In genomic region chr17:45394001-45394912, GRCh38 we compare ENCODE assay signal across 16 cellular contexts. TPM values are rescaled to one million over a fixed set of nuclear protein-coding genes. Genes with fewer than 3 reads are reported as not detected.
DNase-seq lines count a peak whose midpoint lies in the region; ATAC-seq, FAIRE-seq and TF ChIP-seq lines count a peak whose summit lies in the region.
"Had no signal": no experiment of that assay in that cellular context is flagged by ENCODE, and none has a peak within 500 bp of the region (broad histone marks: within the 10 kb centered on the region; RNA-seq: fewer than 3 reads in every experiment).

No MANE protein-coding gene starts in this region.

- no peak overlapping the region for H3K4me3 Mint-ChIP-seq in activated naive CD4-positive, alpha-beta T cell treated with anti-CD3 and anti-CD28 coated beads for 36 hours
- H3K4me3 Mint-ChIP-seq in HFFc6: no peak overlapping the region
- H3K4me3 Mint-ChIP-seq: activated naive CD8-positive, alpha-beta T cell treated with anti-CD3 and anti-CD28 coated beads, Interleukin-2, amount 10 ng/mL, durations not matched to agents 7 days and 5 days; immature natural killer cell; nephron progenitor cell had no signal

- no peak for FAIRE-seq in GM12878 (lab: Jason Lieb, UNC)
- FAIRE-seq: G401.6, TTC549 had no signal

- H2BK120ac ChIP-seq in trophoblast cell (ENCODE audit: insufficient read depth, low read length, poor library complexity): no peak overlapping the region

- ATAC-seq in GM12878 (no peak), GM18867 (IDR thresholded peaks at IDR 0.05; ENCODE audit: unreplicated experiment) (no peak)

- H3K23ac ChIP-seq in trophoblast cell (ENCODE audit: low read length): no peak overlapping the region

- CTCF ChIA-PET in activated naive CD4-positive, alpha-beta T cell treated with anti-CD3 and anti-CD28 coated beads for 36 hours (lab: Charles Lee): interaction anchor here (0.7 to 3.1 kb wide), 7 partner anchors 10 to 197 kb away, joined by 3 to 13 read pairs (median 4); no protein-coding TSS in a partner anchor
- CTCF ChIA-PET in GM12878 (lab: Yijun Ruan, JAX): interaction anchor here (1.0 to 15.5 kb wide), 10 partner anchors 14 to 437 kb away, joined by 3 to 291 read pairs (median 6); no protein-coding TSS in a partner anchor

- intact Hi-C loops in activated naive CD4-positive, alpha-beta T cell treated with anti-CD3 and anti-CD28 coated beads for 36 hours (cut with micrococcal nuclease): loop anchor here (2.0 kb wide), 1 partner anchor 31 kb away; no protein-coding TSS in a partner anchor
- intact Hi-C loops in GM12878 (cut with micrococcal nuclease; ENCODE audit: unreplicated experiment): no loop called here

- no peaks in the 10 kb centered on the region for H3K4me1 Mint-ChIP-seq in activated naive CD4-positive, alpha-beta T cell treated with anti-CD3 and anti-CD28 coated beads for 36 hours (ENCODE audit: low read depth)
- H3K4me1 Mint-ChIP-seq in HFFc6 (ENCODE audit: low read depth): peaks cover 8% of the 10 kb centered on the region

- H3K9me3 Mint-ChIP-seq in activated naive CD4-positive, alpha-beta T cell treated with anti-CD3 and anti-CD28 coated beads for 36 hours: no peaks in the 10 kb centered on the region
- no peaks in the 10 kb centered on the region for H3K9me3 Mint-ChIP-seq in HFFc6
- H3K9me3 Mint-ChIP-seq: activated naive CD8-positive, alpha-beta T cell treated with anti-CD3 and anti-CD28 coated beads, Interleukin-2, amount 10 ng/mL, durations not matched to agents 7 days and 5 days; immature natural killer cell had no signal

- WGBS in GM12878 (ENCODE audit: insufficient coverage, insufficient replicate concordance, low lambda C conversion rate, missing lambda C conversion rate): 94% methylated on average over 10 of the region's 10 CpGs
- WGBS in trophoblast cell (ENCODE audit: extremely low coverage, insufficient coverage, insufficient read length): no CpG with 5 or more reads among the region's 10 CpGs

- H3K9me3 ChIP-seq in GM12878 (replicated peaks; ENCODE audit: control insufficient read depth, insufficient read depth, low read length) (no peaks in the 10 kb centered on the region), trophoblast cell (ENCODE audit: insufficient read depth, low read depth, low read length) (peaks cover 2% of the 10 kb centered on the region), MG63 (no peaks in the 10 kb centered on the region)
- H3K9me3 ChIP-seq: lower lobe of right lung, stomach, upper lobe of right lung had no signal

- H2AK5ac ChIP-seq in trophoblast cell (ENCODE audit: low read length): no peak overlapping the region

- no peak overlapping the region for H2BK12ac ChIP-seq in trophoblast cell (ENCODE audit: low read length)

- H2BK5ac ChIP-seq in trophoblast cell (ENCODE audit: low read depth, low read length, poor library complexity): no peak overlapping the region

- H3K4me2 ChIP-seq in GM12878 (ENCODE audit: control insufficient read depth, insufficient read depth) (no peak overlapping the region), trophoblast cell (ENCODE audit: low read length) (no peak overlapping the region)

- no peak overlapping the region for H3K4ac ChIP-seq in trophoblast cell (ENCODE audit: low read depth, low read length)

- H3K27me3 Mint-ChIP-seq in activated naive CD4-positive, alpha-beta T cell treated with anti-CD3 and anti-CD28 coated beads for 36 hours (ENCODE audit: low read depth): no peaks in the 10 kb centered on the region
- peaks cover 16% of the 10 kb centered on the region for H3K27me3 Mint-ChIP-seq in HFFc6 (ENCODE audit: insufficient read depth)
- H3K27me3 Mint-ChIP-seq: activated naive CD8-positive, alpha-beta T cell treated with anti-CD3 and anti-CD28 coated beads, Interleukin-2, amount 10 ng/mL, durations not matched to agents 7 days and 5 days had no signal

- H3K4me3 ChIP-seq in GM12878 (no peak overlapping the region), trophoblast cell (ENCODE audit: low read depth, low read length) (no peak overlapping the region), MG63 (no peak overlapping the region)
- H3K4me3 ChIP-seq: upper lobe of right lung had no signal

- 0 out of 2 replicates have a peak, but pooled peaks have one; percentile 14 for TF ChIP-seq POLR2A in GM12878 (IDR thresholded peaks at IDR 0.05; ENCODE audit: low read depth, low read length)

- H3K79me2 ChIP-seq in GM12878 (ENCODE audit: control insufficient read depth, insufficient read depth, low read length) (no peaks in the 10 kb centered on the region), trophoblast cell (ENCODE audit: control insufficient read depth, insufficient read depth, low read length, poor library complexity) (no peaks in the 10 kb centered on the region)

- no peak overlapping the region for H4K12ac ChIP-seq in trophoblast cell (ENCODE audit: low read depth, low read length)

- H2AFZ ChIP-seq in GM12878 (ENCODE audit: control insufficient read depth, low read depth, low read length) (no peak overlapping the region), trophoblast cell (ENCODE audit: insufficient read depth, low read length, poor library complexity) (no peak overlapping the region)

- H3K27me3 ChIP-seq in GM12878 (replicated peaks in 1 of 2; ENCODE audit: control insufficient read depth in 2 of 2, insufficient read depth in 2 of 2, low read length in 1 of 2) (no peaks in the 10 kb centered on the region), trophoblast cell (ENCODE audit: insufficient read depth, low read length) (no peaks in the 10 kb centered on the region), MG63 (no peaks in the 10 kb centered on the region)
- H3K27me3 ChIP-seq: upper lobe of right lung had no signal

- no peak overlapping the region for H4K91ac ChIP-seq in trophoblast cell (ENCODE audit: low read depth, low read length)

- H3K18ac ChIP-seq in trophoblast cell (ENCODE audit: low read length): no peak overlapping the region

- H3K36me3 ChIP-seq in GM12878 (ENCODE audit: control insufficient read depth in 2 of 2, insufficient read depth in 2 of 2, low read length in 1 of 2) (peaks cover 8 to 12% of the 10 kb centered on the region in 2 experiments; a peak in 3 of 4 replicates), trophoblast cell (ENCODE audit: control insufficient read depth in 1 of 2, insufficient read depth in 2 of 2, low read length in 2 of 2) (peaks cover 2 to 10% of the 10 kb centered on the region in 2 experiments), MG63 (no peaks in the 10 kb centered on the region)

- no peak overlapping the region for H3K27ac ChIP-seq in GM12878 (ENCODE audit: control insufficient read depth, insufficient read depth)
- H3K27ac ChIP-seq in trophoblast cell (ENCODE audit: low read depth, low read length): no peak overlapping the region
- H3K27ac ChIP-seq: lower lobe of right lung, stomach, upper lobe of right lung had no signal

- H4K8ac ChIP-seq in trophoblast cell (ENCODE audit: low read depth, low read length): peak overlapping the region; percentile 21

- TF ChIP-seq EP300 in GM12878 (IDR thresholded peaks at IDR 0.05; ENCODE audit: borderline replicate concordance in 1 of 2, control insufficient read depth in 1 of 2, low read depth in 2 of 2, low read length in 2 of 2): no peak

- 0 out of 2 replicates have a peak, but pooled peaks cover 2% of the 10 kb centered on the region for H4K20me1 ChIP-seq in GM12878 (ENCODE audit: control insufficient read depth, insufficient read depth)

- no peak for TF ChIP-seq RAD21 in GM12878 (IDR thresholded peaks at IDR 0.05; ENCODE audit: insufficient read depth, low read depth, low read length)

- DNase-seq in activated naive CD4-positive, alpha-beta T cell treated with anti-CD3 and anti-CD28 coated beads for 36 hours: no peak
- no peak for DNase-seq in activated naive CD4-positive, alpha-beta T cell (lab: John Stamatoyannopoulos, UW)
- DNase-seq in HFFc6 (no peak), GM12878 (ENCODE audit: low read depth, low spot score) (no peak), trophoblast cell (no peak), MG63 (no peak), retina (no peak)
- DNase-seq: activated naive CD8-positive, alpha-beta T cell treated with anti-CD3 and anti-CD28 coated beads, Interleukin-2, amount 10 ng/mL, durations not matched to agents 7 days and 5 days had no signal

- TF ChIP-seq CTCF in HFFc6 (IDR thresholded peaks at IDR 0.05) (no peak), GM12878 (IDR thresholded peaks at IDR 0.05 in 2 of 3, conservative IDR thresholded peaks at IDR 0.05 in 1 of 3; ENCODE audit: control insufficient read depth in 2 of 3, extremely low read depth in 1 of 3, insufficient read depth in 1 of 3, low read depth in 3 of 3, low read length in 3 of 3) (no peak)

- SMC1A ChIA-PET in GM12878 (lab: Charles Lee; ENCODE audit: uncharacterized antibody, unreplicated experiment): interaction anchor here (1.1 to 2.4 kb wide), 4 partner anchors 18 to 437 kb away, joined by 3 to 12 read pairs (median 4); no protein-coding TSS in a partner anchor

- in situ Hi-C loops in GM12878 (cut with MboI): no loop called here

- RAD21 ChIA-PET in GM12878 (lab: Charles Lee; ENCODE audit: unreplicated experiment): interaction anchor here (0.9 to 2.4 kb wide), 3 partner anchors 13 to 32 kb away, joined by 3 to 8 read pairs (median 3); no protein-coding TSS in a partner anchor

- H3K36me3 Mint-ChIP-seq in activated naive CD4-positive, alpha-beta T cell treated with anti-CD3 and anti-CD28 coated beads for 36 hours (ENCODE audit: low read depth): peaks cover 11% of the 10 kb centered on the region
- H3K36me3 Mint-ChIP-seq in HFFc6 (ENCODE audit: low read depth): no peaks in the 10 kb centered on the region

- POLR2A ChIA-PET in GM12878 (lab: Charles Lee): no interaction called here

- H3K27ac Mint-ChIP-seq in activated naive CD4-positive, alpha-beta T cell treated with anti-CD3 and anti-CD28 coated beads for 36 hours: peak overlapping the region; percentile 13
- H3K27ac Mint-ChIP-seq in HFFc6: peak overlapping the region; percentile 24; the same call in 1 of the 2 replicates
- H3K27ac Mint-ChIP-seq: activated naive CD8-positive, alpha-beta T cell treated with anti-CD3 and anti-CD28 coated beads, Interleukin-2, amount 10 ng/mL, durations not matched to agents 7 days and 5 days had no signal

- no peaks in the 10 kb centered on the region for H3K79me1 ChIP-seq in trophoblast cell (ENCODE audit: low read length)

- BruUV-seq in GM12878 (replicated peaks; lab: Mats Ljungman, UMichigan): TSS peak; percentile 60

- H3K9ac ChIP-seq in GM12878 (ENCODE audit: control insufficient read depth, insufficient read depth, low read length) (no peak overlapping the region), trophoblast cell (ENCODE audit: low read length) (no peak overlapping the region)

- H3K4me1 ChIP-seq in GM12878 (ENCODE audit: control insufficient read depth, insufficient read depth, low read length): no peaks in the 10 kb centered on the region
- H3K4me1 ChIP-seq in trophoblast cell (ENCODE audit: control insufficient read depth in 1 of 2, insufficient read depth in 2 of 2, low read length in 2 of 2): no peaks in the 10 kb centered on the region
- H3K4me1 ChIP-seq: upper lobe of right lung had no signal

- H3K14ac ChIP-seq in trophoblast cell (ENCODE audit: low read length): no peak overlapping the region

RNA-seq across cellular contexts. Expression of gene ARHGAP27, which starts 38.4 kb away (rescaled TPM):
- total RNA-seq in activated naive CD4-positive, alpha-beta T cell treated with anti-CD3 and anti-CD28 coated beads for 36 hours: 10 to 100 TPM; 39.5 to 41.3 TPM
- total RNA-seq in HFFc6 (2021; fragmentation: NEBNext Ultra II Directional; extraction: Animal tissue kit (Norgen Biotek cat#: 25700)): 1 to 10 TPM; 1.8 to 3.8 (median 2.7) TPM
- total RNA-seq in GM12878 (2013; cell fraction: nucleolus; rRNA removed): 67.6 and 70.0 TPM in 2 replicates
- total RNA-seq in GM12878 (2014; rRNA removed) (28.7 and 30.3 TPM in 2 replicates), GM12878 (2014; rRNA removed; fragmentation: Illumina TruSeq; extraction: Trizol) (14.1 and 14.6 TPM in 2 replicates), GM12878 (2021) (33.1 and 45.7 TPM in 2 replicates)
- polyA plus RNA-seq in GM12878 (2011; ENCODE audit: low read depth): 10.4 TPM
- polyA plus RNA-seq in GM12878 (2011; rRNA removed) (9.2 and 16.0 TPM in 2 replicates), GM12878 (2014; fragmentation: Illumina TruSeq; extraction: Trizol) (8.3 and 16.1 TPM in 2 replicates), GM12878 (2014; fragmentation: Nextera tagmentation; extraction: Ambion mirVana) (1 to 10 TPM in 1 of 2 experiments, under 1 TPM in 1; 0.64 to 1.1 TPM), GM12878 (2014; rRNA removed) (41.3 and 43.8 TPM in 2 replicates), GM12878 (2016; fragmentation: Nextera tagmentation; extraction: Ambion mirVana) (10 to 100 TPM; 19.2 to 19.3 TPM)
- polyA plus RNA-seq in GM12878 (2011; cell fraction: cytosol; rRNA removed): 12.8 and 21.8 TPM in 2 replicates
- polyA plus RNA-seq in GM12878 (2011; cell fraction: nucleus; rRNA removed): 221 and 238 TPM in 2 replicates
- polyA plus RNA-seq in GM12878 (2012): 16.7 and 22.4 TPM in 2 replicates
- 14.5 and 30.4 TPM in 2 replicates for polyA minus RNA-seq in GM12878 (2011; rRNA and poly(A)+ RNA removed)
- 8.4 and 9.3 TPM in 2 replicates for polyA minus RNA-seq in GM12878 (2011; cell fraction: cytosol; rRNA and poly(A)+ RNA removed)
- polyA minus RNA-seq in GM12878 (2011; cell fraction: nucleus; rRNA and poly(A)+ RNA removed): 37.4 and 76.3 TPM in 2 replicates
- polyA plus RNA-seq in trophoblast cell (2013): 12.2 and 13.9 TPM in 2 replicates
- 0.07 and 1.5 TPM in 2 replicates for total RNA-seq in MG63 (2014; rRNA removed; shearing (Covaris generic); ENCODE audit: low replicate concordance)
